In the genomic region with DNA sequence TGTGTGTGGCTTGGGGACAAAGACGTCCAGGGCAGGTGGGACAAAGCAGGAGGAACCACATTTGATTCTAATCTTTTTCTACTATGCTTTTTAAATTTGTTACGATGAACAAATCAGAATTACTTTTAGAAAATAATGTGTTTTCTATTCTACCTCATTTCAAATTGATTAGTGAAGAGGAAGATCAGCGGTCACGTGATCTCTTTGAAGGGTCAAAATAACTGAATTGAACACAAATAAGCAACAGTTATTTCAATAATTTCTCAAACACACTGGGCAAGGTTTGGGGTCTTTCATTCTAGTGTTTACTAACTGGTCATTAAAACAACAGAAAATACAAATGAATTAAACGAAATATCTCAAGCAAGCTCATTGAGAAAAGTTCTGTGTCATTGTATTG, we compare ENCODE assay signal across 2 cellular contexts.
TF ChIP-seq lines count a peak whose summit lies in the region.

No MANE protein-coding gene starts in this region.

TF ChIP-seq in GM23338, 12 proteins besides CTCF, POLR2A, EP300 and RAD21 (continued from another document):
- TF ChIP-seq, protein P1, sequence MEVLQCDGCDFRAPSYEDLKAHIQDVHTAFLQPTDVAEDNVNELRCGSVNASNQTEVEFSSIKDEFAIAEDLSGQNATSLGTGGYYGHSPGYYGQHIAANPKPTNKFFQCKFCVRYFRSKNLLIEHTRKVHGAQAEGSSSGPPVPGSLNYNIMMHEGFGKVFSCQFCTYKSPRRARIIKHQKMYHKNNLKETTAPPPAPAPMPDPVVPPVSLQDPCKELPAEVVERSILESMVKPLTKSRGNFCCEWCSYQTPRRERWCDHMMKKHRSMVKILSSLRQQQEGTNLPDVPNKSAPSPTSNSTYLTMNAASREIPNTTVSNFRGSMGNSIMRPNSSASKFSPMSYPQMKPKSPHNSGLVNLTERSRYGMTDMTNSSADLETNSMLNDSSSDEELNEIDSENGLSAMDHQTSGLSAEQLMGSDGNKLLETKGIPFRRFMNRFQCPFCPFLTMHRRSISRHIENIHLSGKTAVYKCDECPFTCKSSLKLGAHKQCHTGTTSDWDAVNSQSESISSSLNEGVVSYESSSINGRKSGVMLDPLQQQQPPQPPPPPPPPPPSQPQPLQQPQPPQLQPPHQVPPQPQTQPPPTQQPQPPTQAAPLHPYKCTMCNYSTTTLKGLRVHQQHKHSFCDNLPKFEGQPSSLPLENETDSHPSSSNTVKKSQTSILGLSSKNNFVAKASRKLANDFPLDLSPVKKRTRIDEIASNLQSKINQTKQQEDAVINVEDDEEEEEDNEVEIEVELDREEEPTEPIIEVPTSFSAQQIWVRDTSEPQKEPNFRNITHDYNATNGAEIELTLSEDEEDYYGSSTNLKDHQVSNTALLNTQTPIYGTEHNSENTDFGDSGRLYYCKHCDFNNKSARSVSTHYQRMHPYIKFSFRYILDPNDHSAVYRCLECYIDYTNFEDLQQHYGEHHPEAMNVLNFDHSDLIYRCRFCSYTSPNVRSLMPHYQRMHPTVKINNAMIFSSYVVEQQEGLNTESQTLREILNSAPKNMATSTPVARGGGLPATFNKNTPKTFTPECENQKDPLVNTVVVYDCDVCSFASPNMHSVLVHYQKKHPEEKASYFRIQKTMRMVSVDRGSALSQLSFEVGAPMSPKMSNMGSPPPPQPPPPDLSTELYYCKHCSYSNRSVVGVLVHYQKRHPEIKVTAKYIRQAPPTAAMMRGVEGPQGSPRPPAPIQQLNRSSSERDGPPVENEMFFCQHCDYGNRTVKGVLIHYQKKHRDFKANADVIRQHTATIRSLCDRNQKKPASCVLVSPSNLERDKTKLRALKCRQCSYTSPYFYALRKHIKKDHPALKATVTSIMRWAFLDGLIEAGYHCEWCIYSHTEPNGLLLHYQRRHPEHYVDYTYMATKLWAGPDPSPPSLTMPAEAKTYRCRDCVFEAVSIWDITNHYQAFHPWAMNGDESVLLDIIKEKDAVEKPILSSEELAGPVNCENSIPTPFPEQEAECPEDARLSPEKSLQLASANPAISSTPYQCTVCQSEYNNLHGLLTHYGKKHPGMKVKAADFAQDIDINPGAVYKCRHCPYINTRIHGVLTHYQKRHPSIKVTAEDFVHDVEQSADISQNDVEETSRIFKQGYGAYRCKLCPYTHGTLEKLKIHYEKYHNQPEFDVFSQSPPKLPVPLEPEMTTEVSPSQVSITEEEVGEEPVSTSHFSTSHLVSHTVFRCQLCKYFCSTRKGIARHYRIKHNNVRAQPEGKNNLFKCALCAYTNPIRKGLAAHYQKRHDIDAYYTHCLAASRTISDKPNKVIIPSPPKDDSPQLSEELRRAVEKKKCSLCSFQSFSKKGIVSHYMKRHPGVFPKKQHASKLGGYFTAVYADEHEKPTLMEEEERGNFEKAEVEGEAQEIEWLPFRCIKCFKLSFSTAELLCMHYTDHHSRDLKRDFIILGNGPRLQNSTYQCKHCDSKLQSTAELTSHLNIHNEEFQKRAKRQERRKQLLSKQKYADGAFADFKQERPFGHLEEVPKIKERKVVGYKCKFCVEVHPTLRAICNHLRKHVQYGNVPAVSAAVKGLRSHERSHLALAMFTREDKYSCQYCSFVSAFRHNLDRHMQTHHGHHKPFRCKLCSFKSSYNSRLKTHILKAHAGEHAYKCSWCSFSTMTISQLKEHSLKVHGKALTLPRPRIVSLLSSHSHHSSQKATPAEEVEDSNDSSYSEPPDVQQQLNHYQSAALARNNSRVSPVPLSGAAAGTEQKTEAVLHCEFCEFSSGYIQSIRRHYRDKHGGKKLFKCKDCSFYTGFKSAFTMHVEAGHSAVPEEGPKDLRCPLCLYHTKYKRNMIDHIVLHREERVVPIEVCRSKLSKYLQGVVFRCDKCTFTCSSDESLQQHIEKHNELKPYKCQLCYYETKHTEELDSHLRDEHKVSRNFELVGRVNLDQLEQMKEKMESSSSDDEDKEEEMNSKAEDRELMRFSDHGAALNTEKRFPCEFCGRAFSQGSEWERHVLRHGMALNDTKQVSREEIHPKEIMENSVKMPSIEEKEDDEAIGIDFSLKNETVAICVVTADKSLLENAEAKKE (CRISPR knock-in tag; IDR thresholded peaks at IDR 0.05): no peak
- TF ChIP-seq ZNF114 (CRISPR knock-in tag; IDR thresholded peaks at IDR 0.05) (no peak), JUNB (IDR thresholded peaks at IDR 0.05; ENCODE audit: unreplicated experiment) (no peak), EZH2phosphoT487 (IDR thresholded peaks at IDR 0.05; ENCODE audit: unreplicated experiment) (no peak), STAT1 (IDR thresholded peaks at IDR 0.05; ENCODE audit: unreplicated experiment) (no peak), POLR2AphosphoS5 (IDR thresholded peaks at IDR 0.05; ENCODE audit: low read depth) (no peak)
- TF ChIP-seq, protein P2, sequence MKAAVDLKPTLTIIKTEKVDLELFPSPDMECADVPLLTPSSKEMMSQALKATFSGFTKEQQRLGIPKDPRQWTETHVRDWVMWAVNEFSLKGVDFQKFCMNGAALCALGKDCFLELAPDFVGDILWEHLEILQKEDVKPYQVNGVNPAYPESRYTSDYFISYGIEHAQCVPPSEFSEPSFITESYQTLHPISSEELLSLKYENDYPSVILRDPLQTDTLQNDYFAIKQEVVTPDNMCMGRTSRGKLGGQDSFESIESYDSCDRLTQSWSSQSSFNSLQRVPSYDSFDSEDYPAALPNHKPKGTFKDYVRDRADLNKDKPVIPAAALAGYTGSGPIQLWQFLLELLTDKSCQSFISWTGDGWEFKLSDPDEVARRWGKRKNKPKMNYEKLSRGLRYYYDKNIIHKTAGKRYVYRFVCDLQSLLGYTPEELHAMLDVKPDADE (IDR thresholded peaks at IDR 0.05): no peak

TF ChIP-seq in GM12878, 131 proteins besides CTCF, POLR2A, EP300 and RAD21:
- TF ChIP-seq, protein P3, sequence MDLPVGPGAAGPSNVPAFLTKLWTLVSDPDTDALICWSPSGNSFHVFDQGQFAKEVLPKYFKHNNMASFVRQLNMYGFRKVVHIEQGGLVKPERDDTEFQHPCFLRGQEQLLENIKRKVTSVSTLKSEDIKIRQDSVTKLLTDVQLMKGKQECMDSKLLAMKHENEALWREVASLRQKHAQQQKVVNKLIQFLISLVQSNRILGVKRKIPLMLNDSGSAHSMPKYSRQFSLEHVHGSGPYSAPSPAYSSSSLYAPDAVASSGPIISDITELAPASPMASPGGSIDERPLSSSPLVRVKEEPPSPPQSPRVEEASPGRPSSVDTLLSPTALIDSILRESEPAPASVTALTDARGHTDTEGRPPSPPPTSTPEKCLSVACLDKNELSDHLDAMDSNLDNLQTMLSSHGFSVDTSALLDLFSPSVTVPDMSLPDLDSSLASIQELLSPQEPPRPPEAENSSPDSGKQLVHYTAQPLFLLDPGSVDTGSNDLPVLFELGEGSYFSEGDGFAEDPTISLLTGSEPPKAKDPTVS (IDR thresholded peaks at IDR 0.05; ENCODE audit: low read depth, low read length): no peak
- TF ChIP-seq SRF (IDR thresholded peaks at IDR 0.05; ENCODE audit: low read depth in 2 of 2, low read length in 2 of 2): no peak
- TF ChIP-seq RAD51 (IDR thresholded peaks at IDR 0.05): peak; percentile 58; the same call in 1 of the 2 replicates
- TF ChIP-seq SMAD1 (IDR thresholded peaks at IDR 0.05; ENCODE audit: low read depth, partially characterized antibody): no peak
